ENCODE assay signal across 1 cellular context in genomic region chr10:112491144-112491543, GRCh38.
TF ChIP-seq lines count a peak whose summit lies in the region.

No MANE protein-coding gene starts in this region.

TF ChIP-seq in SK-N-SH, 30 proteins besides CTCF, POLR2A, EP300 and RAD21 (continued from another document):
- TF ChIP-seq SIN3A (IDR thresholded peaks at IDR 0.05; ENCODE audit: borderline replicate concordance, low read depth, low read length): no peak
